Comparison of ENCODE assay signal across 8 cellular contexts in the genomic region with DNA sequence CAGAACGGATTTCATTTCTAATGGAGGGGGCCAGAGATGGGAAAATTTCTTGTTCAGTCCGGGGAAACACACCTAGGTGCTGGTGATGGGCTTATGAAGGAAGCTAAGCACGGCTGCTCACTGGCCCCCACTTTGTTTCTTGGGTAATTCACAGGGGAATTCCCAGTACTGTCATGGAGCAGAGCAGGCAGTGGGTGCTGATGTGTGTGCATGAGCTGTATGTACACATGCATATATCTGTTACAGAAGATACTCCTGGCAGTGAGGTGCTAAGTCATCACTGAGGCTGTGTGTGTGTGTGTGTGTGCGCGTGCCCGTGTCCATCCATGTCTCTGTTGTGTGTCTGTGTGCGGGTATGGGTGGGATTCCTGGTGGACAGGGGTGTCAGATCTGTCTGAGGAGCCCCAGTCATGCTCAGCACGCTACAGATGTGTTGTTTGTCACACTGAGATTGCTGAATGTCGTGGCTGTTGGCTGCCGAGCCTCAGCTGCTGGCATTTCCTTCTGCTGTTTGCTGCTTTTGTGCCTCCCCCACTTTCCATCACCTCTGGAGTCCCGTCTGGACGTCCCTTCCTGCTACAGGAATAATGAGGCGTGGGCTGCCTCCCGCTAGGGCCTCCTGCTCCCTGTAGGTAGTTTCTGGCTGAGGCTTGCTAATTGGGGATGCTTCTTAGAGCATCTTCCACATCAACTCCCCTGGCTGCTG. TPM values are rescaled to one million over a fixed set of nuclear protein-coding genes. Genes with fewer than 3 reads are reported as not detected.
A peak's percentile ranks its signal among the peaks of the same experiment; 100 is the strongest.
DNase-seq lines count a peak whose midpoint lies in the region; FAIRE-seq and TF ChIP-seq lines count a peak whose summit lies in the region.

No MANE protein-coding gene starts in this region.

- H3K14ac ChIP-seq in H9 (ENCODE audit: insufficient read depth, low read length), result no peak overlapping the region; the same call in 1 of the 2 replicates

- H3K36me3 ChIP-seq in breast epithelium, result no peaks in the 10 kb centered on the region

- H3K4ac ChIP-seq in H9 (ENCODE audit: low read depth, low read length), result no peak overlapping the region

- intact Hi-C loops in breast epithelium (cut with DNase I; ENCODE audit: low total_unique reads), result no loop called here

- H3K18ac ChIP-seq in H9 (ENCODE audit: insufficient read length, low read depth, low read length), result no peak overlapping the region

- H4K20me1 ChIP-seq in H9 (ENCODE audit: control insufficient read depth, insufficient read depth, insufficient read length), result peaks cover 2% of the 10 kb centered on the region

- no peak overlapping the region for H3K9ac ChIP-seq in H9 (ENCODE audit: extremely low read depth, insufficient read length, low read length)

- no peak overlapping the region for H2BK5ac ChIP-seq in H9 (ENCODE audit: insufficient read length, low read length)

- FAIRE-seq in GM19239 (lab: Jason Lieb, UNC), result no peak

- H3T11ph ChIP-seq in H9 (ENCODE audit: low read length), result no peak overlapping the region

- H3K27ac Mint-ChIP-seq in H9, result peak overlapping the region; percentile 59 to 90 (median 89); a peak in 6 of 7 replicates

- no peak for TF ChIP-seq POLR2A in breast epithelium (IDR thresholded peaks at IDR 0.05)

- H2AK5ac ChIP-seq in H9 (ENCODE audit: insufficient read length, low read length), result no peak overlapping the region

- H3K4me3 ChIP-seq in GM12864 (ENCODE audit: low read depth, low read length), result no peak overlapping the region
- no peak overlapping the region for H3K4me3 ChIP-seq in breast epithelium

- peaks cover 10% of the 10 kb centered on the region; the same call in 1 of the 2 replicates for H3K4me1 ChIP-seq in H9 (ENCODE audit: insufficient read depth, low read length)
- H3K4me1 ChIP-seq in breast epithelium, result no peaks in the 10 kb centered on the region

- H3K9me3 ChIP-seq in H9 (ENCODE audit: control insufficient read depth, low read depth, low read length) (no peaks in the 10 kb centered on the region), breast epithelium (no peaks in the 10 kb centered on the region)

- H2BK20ac ChIP-seq in H9 (ENCODE audit: low read depth, low read length, poor library complexity, severe bottlenecking), result no peak overlapping the region

- no peak overlapping the region for H2BK12ac ChIP-seq in H9 (ENCODE audit: insufficient read length, low read depth, low read length)

- H3K79me2 ChIP-seq in H9 (ENCODE audit: insufficient read depth, low read length), result peaks cover 10% of the 10 kb centered on the region; the same call in 1 of the 2 replicates

- no peak overlapping the region for H3K4me2 ChIP-seq in H9 (ENCODE audit: insufficient read depth, insufficient read length, low read length)

- H4K91ac ChIP-seq in H9 (ENCODE audit: insufficient read length, low read depth, low read length), result no peak overlapping the region

- no peaks in the 10 kb centered on the region; a peak in 1 of 5 replicates for H3K9me3 Mint-ChIP-seq in H9

- H3K56ac ChIP-seq in H9 (ENCODE audit: insufficient read length, low read depth, low read length), result no peak overlapping the region

- no CpG with 5 or more reads among the region's 14 CpGs for WGBS in H9 (ENCODE audit: extremely low coverage, insufficient read length, low lambda C conversion rate)

- DNase-seq in GM12864 (ENCODE audit: low read depth), result peak; percentile 49
- DNase-seq in H9, result no peak
- DNase-seq in T follicular helper cell (ENCODE audit: low read depth), result peak; percentile 20
- DNase-seq in breast epithelium (ENCODE audit: low spot score in 2 of 2), result no peak
- peak; percentile 40 to 53 for DNase-seq in stimulated activated CD4-positive, alpha-beta T cell treated with anti-CD3 and anti-CD28 coated beads, Interleukin-2, amount 100 ng/mL, for 24 hours
- DNase-seq in retina, result no peak
- DNase-seq in GM19239 (ENCODE audit: insufficient read length, low spot score), result no peak
- no peak for DNase-seq in CD1c-positive myeloid dendritic cell (ENCODE audit: extremely low spot score)

- no peak overlapping the region for H3K4me3 Mint-ChIP-seq in H9

- peaks cover 8% of the 10 kb centered on the region for H3K79me1 ChIP-seq in H9 (ENCODE audit: insufficient read depth, low read depth, low read length, poor library complexity, severe bottlenecking)

- H3K23ac ChIP-seq in H9 (ENCODE audit: insufficient read length, low read depth, low read length), result no peak overlapping the region

- H4K5ac ChIP-seq in H9 (ENCODE audit: insufficient read length, low read depth, low read length), result no peak overlapping the region

- H2BK120ac ChIP-seq in H9 (ENCODE audit: low read depth, low read length, poor library complexity, severe bottlenecking), result no peak overlapping the region

- no peak overlapping the region for H2AFZ ChIP-seq in H9 (ENCODE audit: low read length)

- peaks cover 3% of the 10 kb centered on the region; the same call in 1 of the 2 replicates for H3K27me3 Mint-ChIP-seq in H9 (ENCODE audit: low read depth)

- no peak overlapping the region for H2BK15ac ChIP-seq in H9 (ENCODE audit: low read depth, low read length)

- no peak for TF ChIP-seq CTCF in GM12864 (IDR thresholded peaks at IDR 0.05; ENCODE audit: low read depth, low read length, missing control alignments)
- no peak for TF ChIP-seq CTCF in H9 (conservative IDR thresholded peaks at IDR 0.05)
- TF ChIP-seq CTCF in breast epithelium (IDR thresholded peaks at IDR 0.05), result no peak

- peaks cover 47 to 60% of the 10 kb centered on the region in 2 experiments for H3K4me1 Mint-ChIP-seq in H9

- peak overlapping the region; percentile 45 for H4K8ac ChIP-seq in H9 (replicated peaks; ENCODE audit: insufficient read length, low read depth, low read length)

- H3K27me3 ChIP-seq in H9 (ENCODE audit: insufficient read depth, low read length) (no peaks in the 10 kb centered on the region), breast epithelium (no peaks in the 10 kb centered on the region)

- H3K27ac ChIP-seq in H9 (ENCODE audit: insufficient read length, low read depth, low read length) (peak overlapping the region; percentile 50), breast epithelium (peak overlapping the region; percentile 15 to 45)

- H3K36me3 Mint-ChIP-seq in H9 (ENCODE audit: insufficient read depth in 1 of 3, low read depth in 3 of 3), result peaks cover 68 to 98% (median 95%) of the 10 kb centered on the region in 3 experiments

- H3K23me2 ChIP-seq in H9 (ENCODE audit: insufficient read length, low read depth, low read length, poor library complexity, severe bottlenecking), result no peaks in the 10 kb centered on the region

RNA-seq across cellular contexts. Expression of a gene that starts 53.3 kb away (rescaled TPM):
- 192 and 194 TPM in 2 replicates for total RNA-seq in H9 (2021)
- 10 to 100 TPM; 51.2 to 86.7 (median 62.6) TPM for total RNA-seq in breast epithelium

Comparison
In these comparisons a context has a peak if more than half of its experiments do, and no peak if none do; other contexts are left out.
1. DNase-seq: peak in GM12864 (single experiment), T follicular helper cell (single experiment) and stimulated activated CD4-positive, alpha-beta T cell treated with anti-CD3 and anti-CD28 coated beads, Interleukin-2, amount 100 ng/mL, for 24 hours (2 of 2); none in H9 (single experiment), breast epithelium (0 of 2), retina (single experiment), GM19239 (single experiment) and CD1c-positive myeloid dendritic cell (single experiment).